In the genomic region with DNA sequence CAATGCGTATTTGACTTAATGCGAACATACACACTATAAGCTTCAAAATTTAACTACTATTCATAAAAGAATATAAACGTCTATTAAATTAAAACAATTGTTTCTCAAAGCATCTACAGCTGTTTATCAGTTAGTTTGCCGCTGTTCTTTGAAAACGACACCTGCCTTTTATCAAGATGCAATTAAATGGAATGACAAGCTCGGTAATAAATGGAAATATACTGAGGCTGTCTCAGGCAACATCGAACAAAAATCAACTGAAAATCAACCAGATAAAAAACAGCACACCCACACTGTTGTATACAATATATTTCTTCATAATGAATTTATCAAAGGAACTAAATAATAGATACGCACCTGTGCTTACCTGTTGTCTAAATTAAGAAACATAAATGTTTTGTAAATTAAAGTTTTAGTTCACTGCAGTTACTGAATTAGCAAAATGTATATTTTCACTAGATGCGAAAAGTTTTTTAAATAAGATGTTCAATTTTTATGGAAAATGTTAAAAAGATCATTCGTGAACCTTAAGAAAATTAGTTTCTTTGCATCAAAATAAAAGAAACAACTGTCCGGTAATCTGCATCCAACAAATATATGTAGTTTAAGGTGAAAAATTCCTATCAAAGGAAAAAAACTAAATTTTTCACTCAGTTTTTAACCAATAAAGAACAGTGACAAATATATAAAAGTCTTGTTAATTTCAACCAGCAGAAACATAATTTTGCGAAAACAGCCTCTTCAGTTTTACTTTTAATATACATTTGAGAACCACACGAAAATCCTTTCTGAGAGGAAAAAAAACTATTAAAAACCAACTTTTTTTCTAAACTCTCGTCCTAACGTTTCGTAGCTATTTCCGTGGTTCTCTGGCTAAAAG, we compare ENCODE assay signal across 1 cellular context.
TF ChIP-seq lines count a peak whose summit lies in the region.

No MANE protein-coding gene starts in this region.

TF ChIP-seq in WTC11, 78 proteins besides CTCF, POLR2A, EP300 and RAD21 (continued from another document):
- TF ChIP-seq, protein P1, sequence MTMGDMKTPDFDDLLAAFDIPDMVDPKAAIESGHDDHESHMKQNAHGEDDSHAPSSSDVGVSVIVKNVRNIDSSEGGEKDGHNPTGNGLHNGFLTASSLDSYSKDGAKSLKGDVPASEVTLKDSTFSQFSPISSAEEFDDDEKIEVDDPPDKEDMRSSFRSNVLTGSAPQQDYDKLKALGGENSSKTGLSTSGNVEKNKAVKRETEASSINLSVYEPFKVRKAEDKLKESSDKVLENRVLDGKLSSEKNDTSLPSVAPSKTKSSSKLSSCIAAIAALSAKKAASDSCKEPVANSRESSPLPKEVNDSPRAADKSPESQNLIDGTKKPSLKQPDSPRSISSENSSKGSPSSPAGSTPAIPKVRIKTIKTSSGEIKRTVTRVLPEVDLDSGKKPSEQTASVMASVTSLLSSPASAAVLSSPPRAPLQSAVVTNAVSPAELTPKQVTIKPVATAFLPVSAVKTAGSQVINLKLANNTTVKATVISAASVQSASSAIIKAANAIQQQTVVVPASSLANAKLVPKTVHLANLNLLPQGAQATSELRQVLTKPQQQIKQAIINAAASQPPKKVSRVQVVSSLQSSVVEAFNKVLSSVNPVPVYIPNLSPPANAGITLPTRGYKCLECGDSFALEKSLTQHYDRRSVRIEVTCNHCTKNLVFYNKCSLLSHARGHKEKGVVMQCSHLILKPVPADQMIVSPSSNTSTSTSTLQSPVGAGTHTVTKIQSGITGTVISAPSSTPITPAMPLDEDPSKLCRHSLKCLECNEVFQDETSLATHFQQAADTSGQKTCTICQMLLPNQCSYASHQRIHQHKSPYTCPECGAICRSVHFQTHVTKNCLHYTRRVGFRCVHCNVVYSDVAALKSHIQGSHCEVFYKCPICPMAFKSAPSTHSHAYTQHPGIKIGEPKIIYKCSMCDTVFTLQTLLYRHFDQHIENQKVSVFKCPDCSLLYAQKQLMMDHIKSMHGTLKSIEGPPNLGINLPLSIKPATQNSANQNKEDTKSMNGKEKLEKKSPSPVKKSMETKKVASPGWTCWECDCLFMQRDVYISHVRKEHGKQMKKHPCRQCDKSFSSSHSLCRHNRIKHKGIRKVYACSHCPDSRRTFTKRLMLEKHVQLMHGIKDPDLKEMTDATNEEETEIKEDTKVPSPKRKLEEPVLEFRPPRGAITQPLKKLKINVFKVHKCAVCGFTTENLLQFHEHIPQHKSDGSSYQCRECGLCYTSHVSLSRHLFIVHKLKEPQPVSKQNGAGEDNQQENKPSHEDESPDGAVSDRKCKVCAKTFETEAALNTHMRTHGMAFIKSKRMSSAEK (CRISPR knock-in tag; IDR thresholded peaks at IDR 0.05; ENCODE audit: borderline replicate concordance): no peak
- TF ChIP-seq, protein P2, sequence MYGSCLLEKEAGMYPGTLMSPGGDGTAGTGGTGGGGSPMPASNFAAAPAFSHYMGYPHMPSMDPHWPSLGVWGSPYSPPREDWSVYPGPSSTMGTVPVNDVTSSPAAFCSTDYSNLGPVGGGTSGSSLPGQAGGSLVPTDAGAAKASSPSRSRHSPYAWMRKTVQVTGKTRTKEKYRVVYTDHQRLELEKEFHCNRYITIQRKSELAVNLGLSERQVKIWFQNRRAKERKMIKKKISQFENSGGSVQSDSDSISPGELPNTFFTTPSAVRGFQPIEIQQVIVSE (CRISPR knock-in tag; IDR thresholded peaks at IDR 0.05; ENCODE audit: borderline replicate concordance): no peak
- no peak for TF ChIP-seq ETV6 (CRISPR knock-in tag; IDR thresholded peaks at IDR 0.05)
- TF ChIP-seq, protein P3, sequence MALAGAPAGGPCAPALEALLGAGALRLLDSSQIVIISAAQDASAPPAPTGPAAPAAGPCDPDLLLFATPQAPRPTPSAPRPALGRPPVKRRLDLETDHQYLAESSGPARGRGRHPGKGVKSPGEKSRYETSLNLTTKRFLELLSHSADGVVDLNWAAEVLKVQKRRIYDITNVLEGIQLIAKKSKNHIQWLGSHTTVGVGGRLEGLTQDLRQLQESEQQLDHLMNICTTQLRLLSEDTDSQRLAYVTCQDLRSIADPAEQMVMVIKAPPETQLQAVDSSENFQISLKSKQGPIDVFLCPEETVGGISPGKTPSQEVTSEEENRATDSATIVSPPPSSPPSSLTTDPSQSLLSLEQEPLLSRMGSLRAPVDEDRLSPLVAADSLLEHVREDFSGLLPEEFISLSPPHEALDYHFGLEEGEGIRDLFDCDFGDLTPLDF (CRISPR knock-in tag; IDR thresholded peaks at IDR 0.05): no peak
TF ChIP-seq in WTC11: peak in this region for 0.
